8 cellular contexts compared by ENCODE assay signal in the genomic region with DNA sequence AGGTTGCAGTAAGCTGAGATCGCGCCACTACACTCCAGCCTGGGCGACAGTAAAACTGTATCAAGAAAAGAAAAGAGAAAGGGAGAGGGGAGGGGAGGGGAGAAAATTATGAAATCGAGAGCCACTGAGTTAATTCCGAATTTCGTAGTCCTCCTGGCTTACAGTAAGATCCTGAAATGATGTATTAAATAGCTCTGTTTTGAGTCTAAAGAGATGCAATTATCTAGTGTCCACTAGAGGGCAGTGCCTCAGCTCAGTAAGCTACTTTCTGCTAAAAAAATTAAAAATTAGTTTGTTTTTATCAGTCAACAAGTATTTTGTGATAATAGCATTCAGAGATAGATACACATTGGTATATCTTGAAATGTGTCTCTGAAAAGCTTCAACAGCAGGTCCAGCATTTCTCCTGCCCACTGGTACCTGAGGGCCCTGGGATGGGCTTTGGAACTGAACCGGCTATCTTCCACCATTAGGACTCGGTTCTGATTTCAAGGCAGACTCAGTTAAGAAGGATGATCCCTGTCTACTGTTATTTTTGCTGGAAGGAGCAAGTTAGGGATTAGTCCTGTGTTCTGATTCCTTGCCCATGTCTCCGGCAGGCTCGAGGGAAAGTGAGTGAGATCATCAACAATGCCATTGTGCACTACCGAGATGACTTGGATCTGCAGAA. TPM values are rescaled to one million over a fixed set of nuclear protein-coding genes. Genes with fewer than 3 reads are reported as not detected.
DNase-seq lines count a peak whose midpoint lies in the region; ATAC-seq and TF ChIP-seq lines count a peak whose summit lies in the region.
"Had no signal": no experiment of that assay in that cellular context is flagged by ENCODE, and none has a peak within 500 bp of the region (broad histone marks: within the 10 kb centered on the region; RNA-seq: fewer than 3 reads in every experiment).

No MANE protein-coding gene starts in this region.

- H3K4me3 ChIP-seq in retinal pigment epithelial cell (ENCODE audit: low read length), result no peak overlapping the region
- H3K4me3 ChIP-seq: skin epidermis had no signal

- peak; percentile 83 for TF ChIP-seq CTCF in retinal pigment epithelial cell (conservative IDR thresholded peaks at IDR 0.05; ENCODE audit: low read depth, low read length)

- in situ Hi-C loops in KBM-7 (cut with MboI; ENCODE audit: low pct_unique_long_range_greater_than_20kb, low sequenced_read_pairs), result no loop called here

- ATAC-seq in GM21528 (IDR thresholded peaks at IDR 0.05; ENCODE audit: low FRiP score, unreplicated experiment) (no peak), HG02852 (IDR thresholded peaks at IDR 0.05; ENCODE audit: unreplicated experiment) (no peak)

- DNase-seq in Daoy (ENCODE audit: low read depth) (peak; percentile 53), KBM-7 (peak; percentile 52), SKM-1 (lab: John Stamatoyannopoulos, UW; ENCODE audit: unreplicated experiment) (peak; percentile 26), fibroblast of peridontal ligament (ENCODE audit: extremely low read depth) (peak; percentile 84), retinal pigment epithelial cell (ENCODE audit: low read depth) (peak; percentile 26)

RNA-seq across cellular contexts. Expression of a gene that starts 19.5 kb away (rescaled TPM):
- 15.1 and 17.7 TPM in 2 replicates for total RNA-seq in Daoy (2014; rRNA removed; shearing (Covaris generic))

RNA-seq across cellular contexts. Expression of a gene that starts 24.4 kb away (rescaled TPM):
- 20.4 and 30.4 TPM in 2 replicates for total RNA-seq in Daoy (2014; rRNA removed; shearing (Covaris generic))

Comparison
In these comparisons a context has a peak if more than half of its experiments do, and no peak if none do; other contexts are left out.
1. DNase-seq: peak in every context shown above with its lines; median percentile 84 in fibroblast of peridontal ligament; 53 in Daoy; 52 in KBM-7; 26 in SKM-1; 26 in retinal pigment epithelial cell.